In genomic region chr20:37357481-37358365, GRCh38 we compare ENCODE assay signal across 11 cellular contexts. TPM values are rescaled to one million over a fixed set of nuclear protein-coding genes. Genes with fewer than 3 reads are reported as not detected.
DNase-seq lines count a peak whose midpoint lies in the region; ATAC-seq, FAIRE-seq and TF ChIP-seq lines count a peak whose summit lies in the region.
"Had no signal": no experiment of that assay in that cellular context is flagged by ENCODE, and none has a peak within 500 bp of the region (broad histone marks: within the 10 kb centered on the region; RNA-seq: fewer than 3 reads in every experiment).

No MANE protein-coding gene starts in this region.

- no peak overlapping the region for H2AFZ ChIP-seq in Karpas-422 (ENCODE audit: low read length)
- H2AFZ ChIP-seq in HepG2 (ENCODE audit: low read length): no peak overlapping the region

- H3K79me2 ChIP-seq in Karpas-422 (ENCODE audit: low read length): peaks cover 76% of the 10 kb centered on the region
- peaks cover 91% of the 10 kb centered on the region for H3K79me2 ChIP-seq in HepG2 (ENCODE audit: insufficient read depth, low read length)

- H3K27ac Mint-ChIP-seq in activated B cell treated with CpG ODN at 0.5 μM for 24 hours: peak overlapping the region; percentile 27

- H3K9ac ChIP-seq in Karpas-422 (ENCODE audit: low read length) (peak overlapping the region; percentile 68), HepG2 (ENCODE audit: insufficient read depth, low read depth, low read length) (no peak overlapping the region), stomach smooth muscle (ENCODE audit: low read length in 2 of 2) (no peak overlapping the region)

- intact Hi-C loops in activated B cell treated with CpG ODN at 0.5 μM for 24 hours (cut with micrococcal nuclease) (no loop called here), HepG2 (cut with micrococcal nuclease; ENCODE audit: unreplicated experiment) (no loop called here), lower leg skin (cut with DNase I; ENCODE audit: low total_unique reads) (no loop called here)

- DNase-seq in Karpas-422 (peak; percentile 70), activated B cell treated with CpG ODN at 0.5 μM for 24 hours (no peak), HepG2 (ENCODE audit: low spot score) (no peak), lower leg skin (ENCODE audit: low spot score in 2 of 2) (no peak), retina (no peak)
- DNase-seq: activated CD4-positive, alpha-beta T cell treated with anti-CD3 and anti-CD28 coated beads, Interleukin-2, amount 50 U/mL, for 1 hour; amniotic stem cell had no signal

- peaks cover 30% of the 10 kb centered on the region for H3K4me1 Mint-ChIP-seq in activated B cell treated with CpG ODN at 0.5 μM for 24 hours

- no peak overlapping the region for H3K4me3 Mint-ChIP-seq in activated B cell treated with CpG ODN at 0.5 μM for 24 hours

- H4K20me1 ChIP-seq in Karpas-422 (ENCODE audit: insufficient read depth, low read depth, low read length) (peaks cover 16% of the 10 kb centered on the region; the same call in 1 of the 2 replicates), HepG2 (ENCODE audit: insufficient read depth, low read length) (peaks cover 95% of the 10 kb centered on the region)

- ATAC-seq in activated B cell treated with CpG ODN at 0.5 μM for 24 hours (ENCODE audit: low read depth): peak; percentile 42
- no peak for ATAC-seq in HepG2
- no peak for ATAC-seq in HG02642 (IDR thresholded peaks at IDR 0.05; ENCODE audit: poor library complexity, unreplicated experiment)

- no peak for TF ChIP-seq EP300 in HepG2 (IDR thresholded peaks at IDR 0.05; ENCODE audit: low read depth in 2 of 2, low read length in 2 of 2)
- TF ChIP-seq EP300 in HepG2 (CRISPR knock-in tag; IDR thresholded peaks at IDR 0.05; ENCODE audit: borderline replicate concordance): no peak

- H3K4me1 ChIP-seq in Karpas-422 (ENCODE audit: low read length) (peaks cover 94% of the 10 kb centered on the region), HepG2 (ENCODE audit: insufficient read depth, low read length) (peaks cover 12% of the 10 kb centered on the region), stomach smooth muscle (ENCODE audit: control insufficient read depth, insufficient read depth, low read length) (peaks cover 37% of the 10 kb centered on the region)

- peak overlapping the region; percentile 31; the same call in 1 of the 2 replicates for H3K4me3 ChIP-seq in Karpas-422 (ENCODE audit: low read length)
- H3K4me3 ChIP-seq in HepG2 (replicated peaks in 1 of 3; ENCODE audit: insufficient read depth in 1 of 3, low read depth in 2 of 3, low read length in 3 of 3): no peak overlapping the region
- peak overlapping the region in 1 of 2 donors; percentile 15 for H3K4me3 ChIP-seq in stomach smooth muscle (ENCODE audit: low read length in 2 of 2)
- no peak overlapping the region for H3K4me3 ChIP-seq in lower leg skin (ENCODE audit: low read depth, poor library complexity, severe bottlenecking)

- BruUV-seq in HepG2 (replicated peaks; lab: Mats Ljungman, UMichigan): no TSS peak

- H3K9me3 Mint-ChIP-seq in activated B cell treated with CpG ODN at 0.5 μM for 24 hours: no peaks in the 10 kb centered on the region

- peak overlapping the region; percentile 92 for H3K27ac ChIP-seq in Karpas-422 (ENCODE audit: low read length)
- H3K27ac ChIP-seq in HepG2 (ENCODE audit: extremely low read length, insufficient read depth, low read length): no peak overlapping the region
- H3K27ac ChIP-seq in stomach smooth muscle (ENCODE audit: low read length): peak overlapping the region; percentile 24
- H3K27ac ChIP-seq: foreskin keratinocyte had no signal

- H3K27me3 ChIP-seq in Karpas-422 (ENCODE audit: low read length) (no peaks in the 10 kb centered on the region), HepG2 (ENCODE audit: control insufficient read depth in 1 of 2, insufficient read depth in 2 of 2, low read length in 2 of 2) (no peaks in the 10 kb centered on the region), stomach smooth muscle (ENCODE audit: control insufficient read depth in 1 of 2, insufficient read depth in 2 of 2, low read length in 2 of 2) (no peaks in the 10 kb centered on the region)
- H3K27me3 ChIP-seq: foreskin keratinocyte had no signal

- no peak for TF ChIP-seq RAD21 in HepG2 (CRISPR knock-in tag; IDR thresholded peaks at IDR 0.05)

- 95% methylated on average over 15 of the region's 15 CpGs for WGBS in HepG2 (ENCODE audit: low lambda C conversion rate)
- WGBS in lower leg skin, 2 donors: 71 to 76% methylated on average over 15 of the region's 15 CpGs

- 0 out of 2 replicates have a peak, but pooled peaks cover 4% of the 10 kb centered on the region for H3K36me3 ChIP-seq in Karpas-422 (ENCODE audit: insufficient read depth, low read length)
- peaks cover 38 to 71% of the 10 kb centered on the region in 2 experiments for H3K36me3 ChIP-seq in HepG2 (replicated peaks in 1 of 2; ENCODE audit: control insufficient read depth in 1 of 2, insufficient read depth in 2 of 2, low read length in 2 of 2)
- peaks cover 0 to 7% of the 10 kb centered on the region in 2 donors for H3K36me3 ChIP-seq in stomach smooth muscle (ENCODE audit: control insufficient read depth in 2 of 2, insufficient read depth in 2 of 2, low read length in 2 of 2)

- no peak for FAIRE-seq in HepG2 (lab: Jason Lieb, UNC)
- FAIRE-seq: GM19239 had no signal

- peaks cover 8% of the 10 kb centered on the region for H3K36me3 Mint-ChIP-seq in activated B cell treated with CpG ODN at 0.5 μM for 24 hours (ENCODE audit: low read depth)

- POLR2A ChIA-PET in activated B cell treated with CpG ODN at 0.5 μM for 24 hours (lab: Charles Lee) (interaction anchor here (1.1 to 1.3 kb wide), 2 partner anchors 15 to 87 kb away, joined by 3 to 5 read pairs; no protein-coding TSS in a partner anchor), HepG2 (lab: Yijun Ruan, JAX) (interaction anchor here (1.2 kb wide), 1 partner anchor 13 kb away, joined by 6 read pairs; no protein-coding TSS in a partner anchor)

- CTCF ChIA-PET in activated B cell treated with CpG ODN at 0.5 μM for 24 hours (lab: Charles Lee): no interaction called here
- CTCF ChIA-PET in HepG2 (lab: Yijun Ruan, JAX; ENCODE audit: low intra/inter-chr PET ratio, low total read pairs): no interaction called here

- H3K27me3 Mint-ChIP-seq in activated B cell treated with CpG ODN at 0.5 μM for 24 hours: no peaks in the 10 kb centered on the region

- in situ Hi-C loops in HepG2 (cut with HindIII; ENCODE audit: extremely low pct_ligation_motif_present, low pct_unique_long_range_greater_than_20kb): no loop called here

- H3K9me3 ChIP-seq in Karpas-422 (ENCODE audit: low read length) (no peaks in the 10 kb centered on the region), HepG2 (ENCODE audit: low read length) (no peaks in the 10 kb centered on the region), stomach smooth muscle (ENCODE audit: control insufficient read depth in 2 of 2, low read length in 2 of 2) (no peaks in the 10 kb centered on the region)

- H3K9me2 ChIP-seq in Karpas-422 (replicated peaks; ENCODE audit: insufficient read depth, low read length): no peaks in the 10 kb centered on the region

- H3K4me2 ChIP-seq in Karpas-422 (ENCODE audit: low read depth, low read length, poor library complexity, severe bottlenecking) (peak overlapping the region; percentile 55), HepG2 (ENCODE audit: low read depth, low read length) (no peak overlapping the region)

- no peak for TF ChIP-seq CTCF in activated B cell treated with CpG ODN at 0.5 μM for 24 hours (IDR thresholded peaks at IDR 0.05)
- TF ChIP-seq CTCF in HepG2 (CRISPR knock-in tag; IDR thresholded peaks at IDR 0.05): no peak
- no peak for TF ChIP-seq CTCF in lower leg skin (IDR thresholded peaks at IDR 0.05)

- TF ChIP-seq POLR2A in HepG2 (IDR thresholded peaks at IDR 0.05; ENCODE audit: insufficient read depth in 1 of 2, low read depth in 2 of 2, low read length in 2 of 2): no peak
- TF ChIP-seq POLR2A in lower leg skin (IDR thresholded peaks at IDR 0.05): no peak

TF ChIP-seq in HepG2, 621 proteins besides CTCF, POLR2A, EP300 and RAD21 (continues in another document):
- TF ChIP-seq MBD4 (IDR thresholded peaks at IDR 0.05; ENCODE audit: borderline replicate concordance, low read length): no peak
- 0 out of 2 replicates have a peak, but pooled peaks have one; percentile 48 for TF ChIP-seq IKZF1 (IDR thresholded peaks at IDR 0.05)
- TF ChIP-seq RAD51 (IDR thresholded peaks at IDR 0.05; ENCODE audit: borderline replicate concordance): no peak
- no peak for TF ChIP-seq ZNF251 (CRISPR knock-in tag; IDR thresholded peaks at IDR 0.05)

RNA-seq across cellular contexts. Expression of gene SRC, which starts 11.8 kb away (rescaled TPM):
- 39.9 and 41.5 TPM in 2 replicates for total RNA-seq in Karpas-422 (2014; rRNA removed; shearing (Covaris generic); ENCODE audit: low replicate concordance)
- 62.9 and 72.7 TPM in 2 replicates for total RNA-seq in activated B cell treated with CpG ODN at 0.5 μM for 24 hours
- 54.7 and 59.7 TPM in 2 replicates for total RNA-seq in HepG2 (2016; rRNA removed; fragmentation: Illumina TruSeq; extraction: Trizol)
- 18.4 and 21.0 TPM in 2 replicates for total RNA-seq in HepG2 (2016; cell fraction: cytosol; rRNA removed; fragmentation: Illumina TruSeq; extraction: Trizol; ENCODE audit: low read depth)
- total RNA-seq in HepG2 (2016; cell fraction: insoluble cytoplasmic fraction; rRNA removed; fragmentation: Illumina TruSeq; extraction: Trizol): 48.2 and 56.8 TPM in 2 replicates
- 25.3 and 30.3 TPM in 2 replicates for total RNA-seq in HepG2 (2016; cell fraction: membrane; rRNA removed; fragmentation: Illumina TruSeq; extraction: Trizol)
- total RNA-seq in HepG2 (2016; cell fraction: nucleus; rRNA removed; fragmentation: Illumina TruSeq; extraction: Trizol): 60.1 and 65.6 TPM in 2 replicates
- polyA plus RNA-seq in HepG2 (2011; rRNA removed): 192 and 229 TPM in 2 replicates
- 97.4 and 112 TPM in 2 replicates for polyA plus RNA-seq in HepG2 (2011; cell fraction: cytosol; rRNA removed)
- polyA plus RNA-seq in HepG2 (2011; cell fraction: nucleus; rRNA removed): 448 and 459 TPM in 2 replicates
- 148 and 158 TPM in 2 replicates for polyA plus RNA-seq in HepG2 (2012)
- 3.4 and 4.0 TPM in 2 replicates for polyA plus RNA-seq in HepG2 (2016; cell fraction: cytosol; fragmentation: Illumina TruSeq; extraction: Trizol; ENCODE audit: low read depth)
- 43.5 and 52.9 TPM in 2 replicates for polyA plus RNA-seq in HepG2 (2016; cell fraction: insoluble cytoplasmic fraction; fragmentation: Illumina TruSeq; extraction: Trizol; ENCODE audit: low read depth)
- polyA plus RNA-seq in HepG2 (2016; cell fraction: membrane; fragmentation: Illumina TruSeq; extraction: Trizol; ENCODE audit: low read depth): 13.5 and 16.0 TPM in 2 replicates
- polyA plus RNA-seq in HepG2 (2016; cell fraction: nucleus; fragmentation: Illumina TruSeq; extraction: Trizol; ENCODE audit: insufficient read depth, low read depth): 92.1 and 101 TPM in 2 replicates
- polyA minus RNA-seq in HepG2 (2011; rRNA and poly(A)+ RNA removed; ENCODE audit: low replicate concordance): 0.87 and 280 TPM in 2 replicates
- polyA minus RNA-seq in HepG2 (2011; cell fraction: cytosol; rRNA and poly(A)+ RNA removed): 92.5 and 127 TPM in 2 replicates
- polyA minus RNA-seq in HepG2 (2011; cell fraction: nucleus; rRNA and poly(A)+ RNA removed): 209 and 267 TPM in 2 replicates
- 10 to 100 TPM; 21.8 to 30.9 (median 25.1) TPM for total RNA-seq in lower leg skin
